In the genomic region with DNA sequence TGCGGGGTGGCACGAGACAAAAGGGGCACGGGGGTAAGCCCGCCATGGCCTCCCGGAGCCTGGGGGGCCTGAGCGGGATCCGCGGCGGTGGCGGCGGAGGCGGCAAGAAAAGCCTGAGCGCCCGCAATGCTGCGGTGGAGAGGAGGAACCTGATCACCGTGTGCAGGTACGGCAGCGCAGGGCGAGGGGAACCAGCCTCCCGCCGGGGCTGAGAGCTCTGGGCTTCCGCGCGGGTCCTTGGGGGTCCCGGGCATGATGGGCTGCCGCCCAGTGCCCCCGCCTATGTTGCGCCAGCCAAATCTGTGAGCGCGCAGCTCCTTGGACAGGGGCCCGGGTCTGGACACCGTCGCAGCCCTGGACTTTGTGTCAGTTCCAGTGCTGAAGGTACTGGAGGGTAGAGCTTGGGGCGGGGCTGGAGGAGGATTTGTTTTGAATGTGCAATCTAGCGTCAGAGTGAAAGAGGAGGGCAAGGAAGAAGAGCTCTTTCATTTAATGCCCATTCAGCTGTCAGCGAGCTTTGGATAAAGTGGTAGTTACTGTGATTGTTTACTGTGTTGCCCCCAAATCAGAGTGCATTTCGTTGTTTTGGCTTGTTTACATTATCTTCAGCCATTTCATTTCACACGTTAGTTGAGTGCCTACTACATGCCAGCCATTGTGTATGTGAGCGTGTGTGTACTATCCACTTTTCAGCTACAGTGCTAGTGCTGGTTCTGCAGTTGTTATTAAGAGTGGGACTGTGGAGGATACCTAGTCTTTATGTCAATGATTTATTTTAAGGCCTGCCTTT, we compare ENCODE assay signal across 8 cellular contexts. TPM values are rescaled to one million over a fixed set of nuclear protein-coding genes. Genes with fewer than 3 reads are reported as not detected.
A peak's percentile ranks its signal among the peaks of the same experiment; 100 is the strongest.
DNase-seq lines count a peak whose midpoint lies in the region; ATAC-seq and TF ChIP-seq lines count a peak whose summit lies in the region.

No MANE protein-coding gene starts in this region.

- TF ChIP-seq CTCF in WERI-Rb-1 (IDR thresholded peaks at IDR 0.05; ENCODE audit: low read depth, low read length) = no peak

- H3K36me3 ChIP-seq in HUES64 (ENCODE audit: insufficient read depth, low read length) (no peaks in the 10 kb centered on the region), WERI-Rb-1 (no peaks in the 10 kb centered on the region)

- H3K9me3 ChIP-seq in HUES64 (ENCODE audit: insufficient read depth, low read depth, low read length) (no peaks in the 10 kb centered on the region), WERI-Rb-1 (ENCODE audit: severe bottlenecking) (no peaks in the 10 kb centered on the region)

- peak overlapping the region; percentile 77 for H3K4me3 ChIP-seq in HUES64 (ENCODE audit: low read length)
- H3K4me3 ChIP-seq in WERI-Rb-1 (ENCODE audit: low read depth, low read length) = peak overlapping the region; percentile 76

- H3K27me3 ChIP-seq in HUES64 (ENCODE audit: insufficient read depth, low read length) (peaks cover 46% of the 10 kb centered on the region), WERI-Rb-1 (ENCODE audit: insufficient read depth, low read depth, severe bottlenecking) (no peaks in the 10 kb centered on the region)

- no peak for ATAC-seq in GM21528 (IDR thresholded peaks at IDR 0.05; ENCODE audit: low FRiP score, unreplicated experiment)
- no peak for ATAC-seq in GM19452 (IDR thresholded peaks at IDR 0.05; ENCODE audit: unreplicated experiment)

- no peaks in the 10 kb centered on the region for H3K4me1 ChIP-seq in HUES64 (ENCODE audit: insufficient read depth, low read length)

- DNase-seq in COLO668 (lab: John Stamatoyannopoulos, UW; ENCODE audit: unreplicated experiment) = peak; percentile 54
- DNase-seq in WERI-Rb-1 = peak; percentile 56
- DNase-seq in dedifferentiated amniotic fluid mesenchymal stem cell (ENCODE audit: extremely low spot score) = peak; percentile 20
- peak; percentile 86 for DNase-seq in left kidney (ENCODE audit: low read depth, low spot score)
- peak; percentile 19 to 24 for DNase-seq in stimulated activated CD4-positive, alpha-beta T cell treated with anti-CD3 and anti-CD28 coated beads, Interleukin-2, amount 100 ng/mL, for 24 hours

- no peak overlapping the region for H3K9ac ChIP-seq in HUES64 (ENCODE audit: low read depth, low read length)

- no peak overlapping the region for H3K27ac ChIP-seq in HUES64 (ENCODE audit: low read depth, low read length)
- H3K27ac ChIP-seq in WERI-Rb-1 = peak overlapping the region; percentile 59

- WGBS in HUES64 = 8% methylated on average over 39 of the region's 39 CpGs

RNA-seq across cellular contexts. Expression of a gene that starts 0.8 kb away (rescaled TPM):
- 0.65 TPM for polyA plus RNA-seq in HUES64 (2013, experiment 1 of 2)
- 0.70 TPM for polyA plus RNA-seq in HUES64 (2013, experiment 2 of 2)

RNA-seq across cellular contexts. Expression of a gene that starts 28.3 kb away (rescaled TPM):
- polyA plus RNA-seq in HUES64 (2013, experiment 1 of 2) = 0.70 TPM
- polyA plus RNA-seq in HUES64 (2013, experiment 2 of 2) = 0.82 TPM

Comparison
In these comparisons a context has a peak if more than half of its experiments do, and no peak if none do; other contexts are left out.
1. DNase-seq: peak in every context shown above with its lines; median percentile 86 in left kidney; 56 in WERI-Rb-1; 54 in COLO668; 22 in stimulated activated CD4-positive, alpha-beta T cell treated with anti-CD3 and anti-CD28 coated beads, Interleukin-2, amount 100 ng/mL, for 24 hours; 20 in dedifferentiated amniotic fluid mesenchymal stem cell.